21 cellular contexts compared by ENCODE assay signal in the genomic region with DNA sequence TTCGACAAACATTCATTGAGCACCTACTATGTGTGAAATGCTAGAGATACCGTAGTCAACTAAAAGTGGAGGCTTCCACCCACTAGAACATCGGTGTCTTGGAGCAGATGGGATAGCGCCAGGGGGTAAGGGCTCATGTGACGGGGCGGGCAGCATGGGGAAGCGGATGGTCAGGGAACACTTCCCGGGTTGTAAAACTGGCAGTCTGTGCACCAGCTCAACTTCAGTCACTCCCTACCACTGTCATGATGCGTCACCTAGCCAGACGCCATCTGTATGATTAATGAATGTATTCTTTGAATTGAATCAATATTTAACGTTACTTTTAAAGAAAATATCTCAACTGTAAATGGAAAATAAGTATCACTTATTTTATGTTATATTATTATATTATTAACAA.
DNase-seq lines count a peak whose midpoint lies in the region; ATAC-seq and TF ChIP-seq lines count a peak whose summit lies in the region.
"Had no signal": no experiment of that assay in that cellular context is flagged by ENCODE, and none has a peak within 500 bp of the region (broad histone marks: within the 10 kb centered on the region; RNA-seq: fewer than 3 reads in every experiment).

No MANE protein-coding gene starts in this region.

- H3F3A ChIP-seq in smooth muscle cell (ENCODE audit: low read depth): no peaks in the 10 kb centered on the region

- no peak overlapping the region for H3K4me3 ChIP-seq in aorta (ENCODE audit: low read length in 2 of 2)
- no peak overlapping the region for H3K4me3 ChIP-seq in smooth muscle cell
- no peak overlapping the region for H3K4me3 ChIP-seq in heart right ventricle
- H3K4me3 ChIP-seq: GM23248, HAP-1 had no signal

- H3K27ac Mint-ChIP-seq in activated naive CD4-positive, alpha-beta T cell treated with anti-CD3 and anti-CD28 coated beads, Interleukin-2, amount 10 ng/mL, durations not matched to agents 7 days and 5 days: no peak overlapping the region
- no peak overlapping the region for H3K27ac Mint-ChIP-seq in activated CD4-positive, alpha-beta T cell treated with anti-CD3 and anti-CD28 coated beads for 36 hours
- H3K27ac Mint-ChIP-seq: B cell; CD4-positive, CD25-positive, alpha-beta regulatory T cell; CD8-positive, alpha-beta memory T cell had no signal

- TF ChIP-seq CTCF in smooth muscle cell (IDR thresholded peaks at IDR 0.05; ENCODE audit: borderline replicate concordance, insufficient read depth, poor library complexity, severe bottlenecking) (no peak), heart right ventricle (IDR thresholded peaks at IDR 0.05) (no peak)

- H3K9me3 Mint-ChIP-seq in activated naive CD4-positive, alpha-beta T cell treated with anti-CD3 and anti-CD28 coated beads, Interleukin-2, amount 10 ng/mL, durations not matched to agents 7 days and 5 days: peaks cover 4% of the 10 kb centered on the region
- no peaks in the 10 kb centered on the region for H3K9me3 Mint-ChIP-seq in activated CD4-positive, alpha-beta T cell treated with anti-CD3 and anti-CD28 coated beads for 36 hours (ENCODE audit: low read depth)
- H3K9me3 Mint-ChIP-seq: CD4-positive, CD25-positive, alpha-beta regulatory T cell had no signal

- H3K27ac ChIP-seq in aorta (ENCODE audit: low read depth in 1 of 2, low read length in 2 of 2) (no peak overlapping the region), smooth muscle cell (ENCODE audit: low read depth) (no peak overlapping the region), heart right ventricle (no peak overlapping the region)
- H3K27ac ChIP-seq: GM23248, HL-60 had no signal

- CTCF ChIA-PET in activated naive CD4-positive, alpha-beta T cell treated with anti-CD3 and anti-CD28 coated beads, Interleukin-2, amount 10 ng/mL, durations not matched to agents 7 days and 5 days (lab: Charles Lee): no interaction called here
- CTCF ChIA-PET in activated CD4-positive, alpha-beta T cell treated with anti-CD3 and anti-CD28 coated beads for 36 hours (lab: Charles Lee): no interaction called here

- no peak overlapping the region for H3K9ac ChIP-seq in smooth muscle cell (ENCODE audit: low read depth)
- H3K9ac ChIP-seq: GM23248 had no signal

- H3K4me1 ChIP-seq in aorta (ENCODE audit: control insufficient read depth in 1 of 2, insufficient read depth in 2 of 2, low read length in 2 of 2) (no peaks in the 10 kb centered on the region), smooth muscle cell (ENCODE audit: low read depth) (no peaks in the 10 kb centered on the region), heart right ventricle (no peaks in the 10 kb centered on the region)
- H3K4me1 ChIP-seq: HAP-1 had no signal

- peaks cover 2% of the 10 kb centered on the region for H3K9me3 ChIP-seq in aorta (ENCODE audit: control insufficient read depth, low read length)
- no peaks in the 10 kb centered on the region for H3K9me3 ChIP-seq in smooth muscle cell (replicated peaks; ENCODE audit: low read depth)
- peaks cover 0 to 21% (median 0%) of the 10 kb centered on the region in 11 donors for H3K9me3 ChIP-seq in heart right ventricle
- H3K9me3 ChIP-seq: HAP-1 had no signal

- ATAC-seq in sciatic nerve (no peak), aorta (ENCODE audit: low FRiP score) (no peak), heart right ventricle (no peak)
- no peak for ATAC-seq in activated CD4-positive, alpha-beta T cell treated with anti-CD3 and anti-CD28 coated beads for 36 hours

- no peak overlapping the region for H2AFZ ChIP-seq in smooth muscle cell (ENCODE audit: low read depth)
- H2AFZ ChIP-seq: GM23248 had no signal

- H3K4me2 ChIP-seq in smooth muscle cell: no peak overlapping the region

- 86 to 90% methylated on average over 11 of the region's 11 CpGs for WGBS in aorta, 2 donors
- WGBS in smooth muscle cell (ENCODE audit: low lambda C conversion rate): 95% methylated on average over 11 of the region's 11 CpGs
- 90 to 92% methylated on average over 11 of the region's 11 CpGs for WGBS in heart right ventricle, 2 donors

- H3K4me3 Mint-ChIP-seq in activated naive CD4-positive, alpha-beta T cell treated with anti-CD3 and anti-CD28 coated beads, Interleukin-2, amount 10 ng/mL, durations not matched to agents 7 days and 5 days: no peak overlapping the region
- no peak overlapping the region for H3K4me3 Mint-ChIP-seq in activated CD4-positive, alpha-beta T cell treated with anti-CD3 and anti-CD28 coated beads for 36 hours
- H3K4me3 Mint-ChIP-seq: B cell; CD4-positive, CD25-positive, alpha-beta regulatory T cell; CD8-positive, alpha-beta memory T cell had no signal

- H4K20me1 ChIP-seq in smooth muscle cell (ENCODE audit: low read depth): no peaks in the 10 kb centered on the region

- DNase-seq in activated naive CD4-positive, alpha-beta T cell treated with anti-CD3 and anti-CD28 coated beads, Interleukin-2, amount 10 ng/mL, durations not matched to agents 7 days and 5 days: peak; percentile 6
- DNase-seq in activated naive CD4-positive, alpha-beta T cell (lab: John Stamatoyannopoulos, UW): no peak
- DNase-seq in mesenteric fat pad (ENCODE audit: low spot score): peak; percentile 12
- peak; percentile 23 for DNase-seq in sciatic nerve (ENCODE audit: low spot score)
- DNase-seq in aorta: peak; percentile 12 to 26
- DNase-seq in activated CD4-positive, alpha-beta T cell treated with anti-CD3 and anti-CD28 coated beads for 36 hours: no peak
- no peak for DNase-seq in smooth muscle cell (lab: John Stamatoyannopoulos, UW; ENCODE audit: unreplicated experiment)
- no peak for DNase-seq in heart right ventricle
- DNase-seq: C1 segment of cervical spinal cord; CD4-positive, CD25-positive, alpha-beta regulatory T cell; CD8-positive, alpha-beta memory T cell; COR-L47; DMS 273 treated with DMSO at 0.1 percent for 48 hours; DMS53; DND-41; EL; GM23248; IMR-90 had no signal

- no peaks in the 10 kb centered on the region for H3K79me2 ChIP-seq in smooth muscle cell (ENCODE audit: low read depth)

- H3K4me1 Mint-ChIP-seq in activated naive CD4-positive, alpha-beta T cell treated with anti-CD3 and anti-CD28 coated beads, Interleukin-2, amount 10 ng/mL, durations not matched to agents 7 days and 5 days: no peaks in the 10 kb centered on the region
- H3K4me1 Mint-ChIP-seq in activated CD4-positive, alpha-beta T cell treated with anti-CD3 and anti-CD28 coated beads for 36 hours: no peaks in the 10 kb centered on the region
- H3K4me1 Mint-ChIP-seq: B cell; CD4-positive, CD25-positive, alpha-beta regulatory T cell; CD8-positive, alpha-beta memory T cell had no signal

- H3K27me3 Mint-ChIP-seq in activated naive CD4-positive, alpha-beta T cell treated with anti-CD3 and anti-CD28 coated beads, Interleukin-2, amount 10 ng/mL, durations not matched to agents 7 days and 5 days: no peaks in the 10 kb centered on the region
- H3K27me3 Mint-ChIP-seq in activated CD4-positive, alpha-beta T cell treated with anti-CD3 and anti-CD28 coated beads for 36 hours: no peaks in the 10 kb centered on the region
- H3K27me3 Mint-ChIP-seq: B cell; CD4-positive, CD25-positive, alpha-beta regulatory T cell had no signal

- intact Hi-C loops in sciatic nerve (cut with DNase I): no loop called here
- intact Hi-C loops in aorta (cut with DNase I): no loop called here
- intact Hi-C loops in activated CD4-positive, alpha-beta T cell treated with anti-CD3 and anti-CD28 coated beads for 36 hours (cut with DNase I, micrococcal nuclease): no loop called here
- intact Hi-C loops in heart right ventricle (cut with DNase I): no loop called here

- H3K36me3 ChIP-seq in aorta (ENCODE audit: control insufficient read depth in 1 of 2, insufficient read depth in 2 of 2, low read length in 1 of 2): no peaks in the 10 kb centered on the region
- H3K36me3 ChIP-seq in smooth muscle cell (ENCODE audit: low read depth): no peaks in the 10 kb centered on the region
- H3K36me3 ChIP-seq in heart right ventricle: no peaks in the 10 kb centered on the region
- H3K36me3 ChIP-seq: HAP-1 had no signal

- H3K27me3 ChIP-seq in aorta (ENCODE audit: control insufficient read depth in 1 of 2, insufficient read depth in 2 of 2, low read length in 1 of 2) (no peaks in the 10 kb centered on the region), smooth muscle cell (ENCODE audit: low read depth) (no peaks in the 10 kb centered on the region), heart right ventricle (no peaks in the 10 kb centered on the region)

- POLR2A ChIA-PET in activated CD4-positive, alpha-beta T cell treated with anti-CD3 and anti-CD28 coated beads for 36 hours (lab: Charles Lee): no interaction called here

- no peaks in the 10 kb centered on the region for H3K36me3 Mint-ChIP-seq in activated naive CD4-positive, alpha-beta T cell treated with anti-CD3 and anti-CD28 coated beads, Interleukin-2, amount 10 ng/mL, durations not matched to agents 7 days and 5 days
- no peaks in the 10 kb centered on the region for H3K36me3 Mint-ChIP-seq in activated CD4-positive, alpha-beta T cell treated with anti-CD3 and anti-CD28 coated beads for 36 hours (ENCODE audit: low read depth)
- H3K36me3 Mint-ChIP-seq: CD4-positive, CD25-positive, alpha-beta regulatory T cell; CD8-positive, alpha-beta memory T cell had no signal

Comparison
In these comparisons a context has a peak if more than half of its experiments do, and no peak if none do; other contexts are left out.
1. DNase-seq: peak in activated naive CD4-positive, alpha-beta T cell treated with anti-CD3 and anti-CD28 coated beads, Interleukin-2, amount 10 ng/mL, durations not matched to agents 7 days and 5 days (single experiment), mesenteric fat pad (single experiment), sciatic nerve (single experiment) and aorta (2 of 2); none in activated naive CD4-positive, alpha-beta T cell (0 of 4), activated CD4-positive, alpha-beta T cell treated with anti-CD3 and anti-CD28 coated beads for 36 hours (single experiment), smooth muscle cell (single experiment) and heart right ventricle (0 of 2).